ENCODE assay signal across 1 cellular context in the genomic region with DNA sequence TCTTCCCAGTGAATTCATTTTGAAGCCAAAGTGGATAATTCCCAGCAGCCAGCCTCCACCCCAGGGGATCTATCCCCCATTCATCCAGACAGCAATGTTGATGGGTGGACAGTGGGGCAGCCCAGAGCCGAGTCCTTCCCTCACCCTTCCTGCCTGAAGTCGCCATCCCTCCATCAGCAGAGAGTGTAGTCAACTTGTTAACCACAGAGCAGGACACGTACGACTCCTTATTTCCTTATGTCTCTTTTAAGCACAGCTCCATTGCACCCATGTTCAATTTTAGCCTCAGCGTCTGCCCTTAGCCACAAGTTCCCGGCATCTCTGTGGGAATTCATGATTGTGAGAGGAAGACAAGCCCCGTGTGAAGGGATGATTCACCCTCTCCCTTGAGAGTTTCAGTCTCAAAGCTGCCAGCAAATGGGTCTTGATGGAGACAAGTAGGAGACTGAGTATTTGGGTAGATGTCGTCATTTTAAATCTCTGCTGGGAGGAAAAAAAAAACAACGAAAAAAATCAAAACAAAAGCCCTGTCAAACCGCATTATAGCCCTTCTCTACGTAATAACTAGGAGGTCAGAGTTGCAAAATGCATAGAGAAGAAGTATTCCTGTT.
TF ChIP-seq lines count a peak whose summit lies in the region.

No MANE protein-coding gene starts in this region.

TF ChIP-seq in GM12878, 131 proteins besides CTCF, POLR2A, EP300 and RAD21 (continued from another document):
- TF ChIP-seq JUNB (IDR thresholded peaks at IDR 0.05) (peak; percentile 41), ZNF384 (IDR thresholded peaks at IDR 0.05; ENCODE audit: borderline replicate concordance, low read depth, low read length) (peak; percentile 29; the same call in 1 of the 2 replicates), CREB1 (IDR thresholded peaks at IDR 0.05; ENCODE audit: low read depth) (peak; percentile 80; the same call in 1 of the 2 replicates), ATF7 (IDR thresholded peaks at IDR 0.05; ENCODE audit: low read depth) (peak; percentile 92), MEF2B (IDR thresholded peaks at IDR 0.05; ENCODE audit: partially characterized antibody, poor library complexity, severe bottlenecking) (peak; percentile 94), EED (IDR thresholded peaks at IDR 0.05; ENCODE audit: low read depth) (peak; percentile 81), CREM (IDR thresholded peaks at IDR 0.05; ENCODE audit: low read depth) (peak; percentile 65), SIX5 (IDR thresholded peaks at IDR 0.05; ENCODE audit: low read depth, low read length, severe bottlenecking) (no peak), CHD1 (IDR thresholded peaks at IDR 0.05; ENCODE audit: low read depth, low read length) (no peak), BACH1 (IDR thresholded peaks at IDR 0.05; ENCODE audit: borderline replicate concordance) (no peak), ZBED1 (IDR thresholded peaks at IDR 0.05; ENCODE audit: borderline replicate concordance) (0 out of 2 replicates have a peak, but pooled peaks have one; percentile 35), ZNF622 (IDR thresholded peaks at IDR 0.05) (no peak), BCL11A (IDR thresholded peaks at IDR 0.05; ENCODE audit: low read depth, low read length) (no peak), POU2F2 (IDR thresholded peaks at IDR 0.05; ENCODE audit: borderline replicate concordance, low read depth, low read length) (no peak), RUNX3 (IDR thresholded peaks at IDR 0.05; ENCODE audit: low read length) (peak; percentile 71), MYC (IDR thresholded peaks at IDR 0.05; ENCODE audit: insufficient read depth, insufficient read length, insufficient replicate concordance, low read length, severe bottlenecking) (no peak), ZNF24 (IDR thresholded peaks at IDR 0.05) (no peak), SREBF1 (IDR thresholded peaks at IDR 0.05; ENCODE audit: low read length) (no peak), HCFC1 (IDR thresholded peaks at IDR 0.05; ENCODE audit: low read length) (no peak), RAD51 (IDR thresholded peaks at IDR 0.05) (no peak), NFIC (IDR thresholded peaks at IDR 0.05; ENCODE audit: low read depth, low read length) (peak; percentile 34; the same call in 1 of the 2 replicates), ZNF274 (IDR thresholded peaks at IDR 0.05; ENCODE audit: insufficient read depth, insufficient read length) (no peak), SP1 (IDR thresholded peaks at IDR 0.05; ENCODE audit: low read depth, low read length) (no peak), FOXM1 (IDR thresholded peaks at IDR 0.05; ENCODE audit: low read depth, low read length) (no peak), GATAD2B (conservative IDR thresholded peaks at IDR 0.05; ENCODE audit: low read depth) (0 out of 2 replicates have a peak, but pooled peaks have one; percentile 30), POLR2AphosphoS5 (IDR thresholded peaks at IDR 0.05; ENCODE audit: low read length) (no peak), NR2F1 (conservative IDR thresholded peaks at IDR 0.05) (no peak), GABPA (IDR thresholded peaks at IDR 0.05; ENCODE audit: low read depth) (no peak), ESRRA (IDR thresholded peaks at IDR 0.05; ENCODE audit: low read length) (no peak), NFXL1 (IDR thresholded peaks at IDR 0.05; ENCODE audit: borderline replicate concordance) (no peak), BHLHE40 (IDR thresholded peaks at IDR 0.05; ENCODE audit: borderline replicate concordance in 1 of 2, low read depth in 2 of 2, low read length in 1 of 2) (no peak), NR2C1 (IDR thresholded peaks at IDR 0.05) (no peak)
- TF ChIP-seq, protein P1, sequence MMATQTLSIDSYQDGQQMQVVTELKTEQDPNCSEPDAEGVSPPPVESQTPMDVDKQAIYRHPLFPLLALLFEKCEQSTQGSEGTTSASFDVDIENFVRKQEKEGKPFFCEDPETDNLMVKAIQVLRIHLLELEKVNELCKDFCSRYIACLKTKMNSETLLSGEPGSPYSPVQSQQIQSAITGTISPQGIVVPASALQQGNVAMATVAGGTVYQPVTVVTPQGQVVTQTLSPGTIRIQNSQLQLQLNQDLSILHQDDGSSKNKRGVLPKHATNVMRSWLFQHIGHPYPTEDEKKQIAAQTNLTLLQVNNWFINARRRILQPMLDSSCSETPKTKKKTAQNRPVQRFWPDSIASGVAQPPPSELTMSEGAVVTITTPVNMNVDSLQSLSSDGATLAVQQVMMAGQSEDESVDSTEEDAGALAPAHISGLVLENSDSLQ (IDR thresholded peaks at IDR 0.05): peak; percentile 23; the same call in 1 of the 2 replicates
- TF ChIP-seq, protein P2, sequence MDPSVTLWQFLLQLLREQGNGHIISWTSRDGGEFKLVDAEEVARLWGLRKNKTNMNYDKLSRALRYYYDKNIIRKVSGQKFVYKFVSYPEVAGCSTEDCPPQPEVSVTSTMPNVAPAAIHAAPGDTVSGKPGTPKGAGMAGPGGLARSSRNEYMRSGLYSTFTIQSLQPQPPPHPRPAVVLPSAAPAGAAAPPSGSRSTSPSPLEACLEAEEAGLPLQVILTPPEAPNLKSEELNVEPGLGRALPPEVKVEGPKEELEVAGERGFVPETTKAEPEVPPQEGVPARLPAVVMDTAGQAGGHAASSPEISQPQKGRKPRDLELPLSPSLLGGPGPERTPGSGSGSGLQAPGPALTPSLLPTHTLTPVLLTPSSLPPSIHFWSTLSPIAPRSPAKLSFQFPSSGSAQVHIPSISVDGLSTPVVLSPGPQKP (IDR thresholded peaks at IDR 0.05; ENCODE audit: low read depth, low read length): no peak
- TF ChIP-seq, protein P3, sequence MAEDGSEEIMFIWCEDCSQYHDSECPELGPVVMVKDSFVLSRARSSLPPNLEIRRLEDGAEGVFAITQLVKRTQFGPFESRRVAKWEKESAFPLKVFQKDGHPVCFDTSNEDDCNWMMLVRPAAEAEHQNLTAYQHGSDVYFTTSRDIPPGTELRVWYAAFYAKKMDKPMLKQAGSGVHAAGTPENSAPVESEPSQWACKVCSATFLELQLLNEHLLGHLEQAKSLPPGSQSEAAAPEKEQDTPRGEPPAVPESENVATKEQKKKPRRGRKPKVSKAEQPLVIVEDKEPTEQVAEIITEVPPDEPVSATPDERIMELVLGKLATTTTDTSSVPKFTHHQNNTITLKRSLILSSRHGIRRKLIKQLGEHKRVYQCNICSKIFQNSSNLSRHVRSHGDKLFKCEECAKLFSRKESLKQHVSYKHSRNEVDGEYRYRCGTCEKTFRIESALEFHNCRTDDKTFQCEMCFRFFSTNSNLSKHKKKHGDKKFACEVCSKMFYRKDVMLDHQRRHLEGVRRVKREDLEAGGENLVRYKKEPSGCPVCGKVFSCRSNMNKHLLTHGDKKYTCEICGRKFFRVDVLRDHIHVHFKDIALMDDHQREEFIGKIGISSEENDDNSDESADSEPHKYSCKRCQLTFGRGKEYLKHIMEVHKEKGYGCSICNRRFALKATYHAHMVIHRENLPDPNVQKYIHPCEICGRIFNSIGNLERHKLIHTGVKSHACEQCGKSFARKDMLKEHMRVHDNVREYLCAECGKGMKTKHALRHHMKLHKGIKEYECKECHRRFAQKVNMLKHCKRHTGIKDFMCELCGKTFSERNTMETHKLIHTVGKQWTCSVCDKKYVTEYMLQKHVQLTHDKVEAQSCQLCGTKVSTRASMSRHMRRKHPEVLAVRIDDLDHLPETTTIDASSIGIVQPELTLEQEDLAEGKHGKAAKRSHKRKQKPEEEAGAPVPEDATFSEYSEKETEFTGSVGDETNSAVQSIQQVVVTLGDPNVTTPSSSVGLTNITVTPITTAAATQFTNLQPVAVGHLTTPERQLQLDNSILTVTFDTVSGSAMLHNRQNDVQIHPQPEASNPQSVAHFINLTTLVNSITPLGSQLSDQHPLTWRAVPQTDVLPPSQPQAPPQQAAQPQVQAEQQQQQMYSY (CRISPR knock-in tag; IDR thresholded peaks at IDR 0.05): no peak
- TF ChIP-seq, protein P4, sequence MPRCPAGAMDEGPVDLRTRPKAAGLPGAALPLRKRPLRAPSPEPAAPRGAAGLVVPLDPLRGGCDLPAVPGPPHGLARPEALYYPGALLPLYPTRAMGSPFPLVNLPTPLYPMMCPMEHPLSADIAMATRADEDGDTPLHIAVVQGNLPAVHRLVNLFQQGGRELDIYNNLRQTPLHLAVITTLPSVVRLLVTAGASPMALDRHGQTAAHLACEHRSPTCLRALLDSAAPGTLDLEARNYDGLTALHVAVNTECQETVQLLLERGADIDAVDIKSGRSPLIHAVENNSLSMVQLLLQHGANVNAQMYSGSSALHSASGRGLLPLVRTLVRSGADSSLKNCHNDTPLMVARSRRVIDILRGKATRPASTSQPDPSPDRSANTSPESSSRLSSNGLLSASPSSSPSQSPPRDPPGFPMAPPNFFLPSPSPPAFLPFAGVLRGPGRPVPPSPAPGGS (IDR thresholded peaks at IDR 0.05; ENCODE audit: borderline replicate concordance, insufficient read depth, low read depth, low read length, poor library complexity, severe bottlenecking): peak; percentile 78
- TF ChIP-seq, protein P5, sequence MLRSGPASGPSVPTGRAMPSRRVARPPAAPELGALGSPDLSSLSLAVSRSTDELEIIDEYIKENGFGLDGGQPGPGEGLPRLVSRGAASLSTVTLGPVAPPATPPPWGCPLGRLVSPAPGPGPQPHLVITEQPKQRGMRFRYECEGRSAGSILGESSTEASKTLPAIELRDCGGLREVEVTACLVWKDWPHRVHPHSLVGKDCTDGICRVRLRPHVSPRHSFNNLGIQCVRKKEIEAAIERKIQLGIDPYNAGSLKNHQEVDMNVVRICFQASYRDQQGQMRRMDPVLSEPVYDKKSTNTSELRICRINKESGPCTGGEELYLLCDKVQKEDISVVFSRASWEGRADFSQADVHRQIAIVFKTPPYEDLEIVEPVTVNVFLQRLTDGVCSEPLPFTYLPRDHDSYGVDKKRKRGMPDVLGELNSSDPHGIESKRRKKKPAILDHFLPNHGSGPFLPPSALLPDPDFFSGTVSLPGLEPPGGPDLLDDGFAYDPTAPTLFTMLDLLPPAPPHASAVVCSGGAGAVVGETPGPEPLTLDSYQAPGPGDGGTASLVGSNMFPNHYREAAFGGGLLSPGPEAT (IDR thresholded peaks at IDR 0.05; ENCODE audit: low read depth): no peak
- TF ChIP-seq, protein P6, sequence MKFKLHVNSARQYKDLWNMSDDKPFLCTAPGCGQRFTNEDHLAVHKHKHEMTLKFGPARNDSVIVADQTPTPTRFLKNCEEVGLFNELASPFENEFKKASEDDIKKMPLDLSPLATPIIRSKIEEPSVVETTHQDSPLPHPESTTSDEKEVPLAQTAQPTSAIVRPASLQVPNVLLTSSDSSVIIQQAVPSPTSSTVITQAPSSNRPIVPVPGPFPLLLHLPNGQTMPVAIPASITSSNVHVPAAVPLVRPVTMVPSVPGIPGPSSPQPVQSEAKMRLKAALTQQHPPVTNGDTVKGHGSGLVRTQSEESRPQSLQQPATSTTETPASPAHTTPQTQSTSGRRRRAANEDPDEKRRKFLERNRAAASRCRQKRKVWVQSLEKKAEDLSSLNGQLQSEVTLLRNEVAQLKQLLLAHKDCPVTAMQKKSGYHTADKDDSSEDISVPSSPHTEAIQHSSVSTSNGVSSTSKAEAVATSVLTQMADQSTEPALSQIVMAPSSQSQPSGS (IDR thresholded peaks at IDR 0.05; ENCODE audit: low read length): peak; percentile 85
- TF ChIP-seq, protein P7, sequence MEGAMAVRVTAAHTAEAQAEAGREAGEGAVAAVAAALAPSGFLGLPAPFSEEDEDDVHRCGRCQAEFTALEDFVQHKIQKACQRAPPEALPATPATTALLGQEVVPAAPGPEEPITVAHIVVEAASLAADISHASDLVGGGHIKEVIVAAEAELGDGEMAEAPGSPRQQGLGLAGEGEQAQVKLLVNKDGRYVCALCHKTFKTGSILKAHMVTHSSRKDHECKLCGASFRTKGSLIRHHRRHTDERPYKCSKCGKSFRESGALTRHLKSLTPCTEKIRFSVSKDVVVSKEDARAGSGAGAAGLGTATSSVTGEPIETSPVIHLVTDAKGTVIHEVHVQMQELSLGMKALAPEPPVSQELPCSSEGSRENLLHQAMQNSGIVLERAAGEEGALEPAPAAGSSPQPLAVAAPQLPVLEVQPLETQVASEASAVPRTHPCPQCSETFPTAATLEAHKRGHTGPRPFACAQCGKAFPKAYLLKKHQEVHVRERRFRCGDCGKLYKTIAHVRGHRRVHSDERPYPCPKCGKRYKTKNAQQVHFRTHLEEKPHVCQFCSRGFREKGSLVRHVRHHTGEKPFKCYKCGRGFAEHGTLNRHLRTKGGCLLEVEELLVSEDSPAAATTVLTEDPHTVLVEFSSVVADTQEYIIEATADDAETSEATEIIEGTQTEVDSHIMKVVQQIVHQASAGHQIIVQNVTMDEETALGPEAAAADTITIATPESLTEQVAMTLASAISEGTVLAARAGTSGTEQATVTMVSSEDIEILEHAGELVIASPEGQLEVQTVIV (IDR thresholded peaks at IDR 0.05; ENCODE audit: borderline replicate concordance, partially characterized antibody): no peak
- TF ChIP-seq, protein P8, sequence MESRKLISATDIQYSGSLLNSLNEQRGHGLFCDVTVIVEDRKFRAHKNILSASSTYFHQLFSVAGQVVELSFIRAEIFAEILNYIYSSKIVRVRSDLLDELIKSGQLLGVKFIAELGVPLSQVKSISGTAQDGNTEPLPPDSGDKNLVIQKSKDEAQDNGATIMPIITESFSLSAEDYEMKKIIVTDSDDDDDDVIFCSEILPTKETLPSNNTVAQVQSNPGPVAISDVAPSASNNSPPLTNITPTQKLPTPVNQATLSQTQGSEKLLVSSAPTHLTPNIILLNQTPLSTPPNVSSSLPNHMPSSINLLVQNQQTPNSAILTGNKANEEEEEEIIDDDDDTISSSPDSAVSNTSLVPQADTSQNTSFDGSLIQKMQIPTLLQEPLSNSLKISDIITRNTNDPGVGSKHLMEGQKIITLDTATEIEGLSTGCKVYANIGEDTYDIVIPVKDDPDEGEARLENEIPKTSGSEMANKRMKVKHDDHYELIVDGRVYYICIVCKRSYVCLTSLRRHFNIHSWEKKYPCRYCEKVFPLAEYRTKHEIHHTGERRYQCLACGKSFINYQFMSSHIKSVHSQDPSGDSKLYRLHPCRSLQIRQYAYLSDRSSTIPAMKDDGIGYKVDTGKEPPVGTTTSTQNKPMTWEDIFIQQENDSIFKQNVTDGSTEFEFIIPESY (IDR thresholded peaks at IDR 0.05): no peak
